Comparison of ENCODE assay signal across 8 cellular contexts in genomic region chr10:11874568-11875182, GRCh38.
DNase-seq lines count a peak whose midpoint lies in the region; ATAC-seq and TF ChIP-seq lines count a peak whose summit lies in the region.

No MANE protein-coding gene starts in this region.

- H3K9me3 Mint-ChIP-seq in activated naive CD8-positive, alpha-beta T cell treated with anti-CD3 and anti-CD28 coated beads, Interleukin-2, amount 50 U/mL, for 24 hours, result no peaks in the 10 kb centered on the region

- H3K27ac Mint-ChIP-seq in activated naive CD8-positive, alpha-beta T cell treated with anti-CD3 and anti-CD28 coated beads, Interleukin-2, amount 50 U/mL, for 24 hours, result peak overlapping the region; percentile 31

- peaks cover 15% of the 10 kb centered on the region for H3K4me1 ChIP-seq in iPS-20b (ENCODE audit: insufficient read depth, low read length)

- peak; percentile 31 for DNase-seq in GM12865 (ENCODE audit: low read depth)
- DNase-seq in NCI-H226, result peak; percentile 99
- peak; percentile 66 for DNase-seq in activated naive CD8-positive, alpha-beta T cell treated with anti-CD3 and anti-CD28 coated beads, Interleukin-2, amount 50 U/mL, for 24 hours
- DNase-seq in stimulated activated CD4-positive, alpha-beta T cell treated with anti-CD3 and anti-CD28 coated beads, Interleukin-2, amount 100 ng/mL, for 24 hours, result peak; percentile 24 to 58
- no peak for DNase-seq in NCI-H187 (lab: John Stamatoyannopoulos, UW)

- H3K4me3 ChIP-seq in GM12865 (ENCODE audit: low read depth, low read length) (no peak overlapping the region), iPS-20b (ENCODE audit: low read length) (peak overlapping the region; percentile 54; the same call in 1 of the 2 replicates)

- H3K27me3 ChIP-seq in iPS-20b (ENCODE audit: insufficient read depth, low read length), result no peaks in the 10 kb centered on the region

- H3K4me1 Mint-ChIP-seq in activated naive CD8-positive, alpha-beta T cell treated with anti-CD3 and anti-CD28 coated beads, Interleukin-2, amount 50 U/mL, for 24 hours, result peaks cover 24% of the 10 kb centered on the region

- H3K9ac ChIP-seq in iPS-20b (ENCODE audit: low read depth, low read length), result peak overlapping the region; percentile 72

- no peaks in the 10 kb centered on the region for H3K9me3 ChIP-seq in iPS-20b (ENCODE audit: insufficient read depth, low read depth, low read length)

- ATAC-seq in activated naive CD8-positive, alpha-beta T cell treated with anti-CD3 and anti-CD28 coated beads, Interleukin-2, amount 50 U/mL, for 24 hours, result peak; percentile 81
- ATAC-seq in HG03442 (IDR thresholded peaks at IDR 0.05; ENCODE audit: unreplicated experiment) (no peak), HG03439 (IDR thresholded peaks at IDR 0.05; ENCODE audit: unreplicated experiment) (no peak)

- H3K27ac ChIP-seq in iPS-20b (ENCODE audit: low read length), result no peak overlapping the region

- H3K27me3 Mint-ChIP-seq in activated naive CD8-positive, alpha-beta T cell treated with anti-CD3 and anti-CD28 coated beads, Interleukin-2, amount 50 U/mL, for 24 hours, result peaks cover 6% of the 10 kb centered on the region

- TF ChIP-seq CTCF in GM12865 (IDR thresholded peaks at IDR 0.05; ENCODE audit: insufficient read depth, low read depth, low read length, missing control alignments), result no peak

- no peaks in the 10 kb centered on the region for H3K36me3 Mint-ChIP-seq in activated naive CD8-positive, alpha-beta T cell treated with anti-CD3 and anti-CD28 coated beads, Interleukin-2, amount 50 U/mL, for 24 hours (ENCODE audit: low read depth)

- H3K36me3 ChIP-seq in iPS-20b (ENCODE audit: insufficient read depth, low read depth, low read length), result no peaks in the 10 kb centered on the region

- no peak overlapping the region for H3K4me3 Mint-ChIP-seq in activated naive CD8-positive, alpha-beta T cell treated with anti-CD3 and anti-CD28 coated beads, Interleukin-2, amount 50 U/mL, for 24 hours

Comparison
In these comparisons a context has a peak if more than half of its experiments do, and no peak if none do; other contexts are left out.
1. DNase-seq: peak in GM12865 (single experiment), NCI-H226 (single experiment), activated naive CD8-positive, alpha-beta T cell treated with anti-CD3 and anti-CD28 coated beads, Interleukin-2, amount 50 U/mL, for 24 hours (single experiment) and stimulated activated CD4-positive, alpha-beta T cell treated with anti-CD3 and anti-CD28 coated beads, Interleukin-2, amount 100 ng/mL, for 24 hours (2 of 2); none in NCI-H187 (0 of 2).